ENCODE assay signal across 10 cellular contexts in genomic region chr10:132464256-132465192, GRCh38.
DNase-seq lines count a peak whose midpoint lies in the region; ATAC-seq, FAIRE-seq and TF ChIP-seq lines count a peak whose summit lies in the region.
"Had no signal": no experiment of that assay in that cellular context is flagged by ENCODE, and none has a peak within 500 bp of the region (broad histone marks: within the 10 kb centered on the region; RNA-seq: fewer than 3 reads in every experiment).

No MANE protein-coding gene starts in this region.

- no peaks in the 10 kb centered on the region for H3K9me3 ChIP-seq in mucosa of stomach (ENCODE audit: control insufficient read depth, low read length)
- H3K9me3 ChIP-seq in thoracic aorta = no peaks in the 10 kb centered on the region

- H3K9ac ChIP-seq in mucosa of stomach (ENCODE audit: low read length) = peak overlapping the region; percentile 43

- no peaks in the 10 kb centered on the region for H3K36me3 ChIP-seq in mucosa of stomach (ENCODE audit: control insufficient read depth, insufficient read depth, low read length)
- H3K36me3 ChIP-seq in thoracic aorta = no peaks in the 10 kb centered on the region

- peak in 52 of 56 donors; percentile 26 to 87 (median 76) for DNase-seq in amygdala (lab: John Stamatoyannopoulos, UW)
- peak; percentile 79 to 80 for DNase-seq in frontal cortex (ENCODE audit: low spot score in 2 of 2)
- peak; percentile 58 for DNase-seq in thoracic aorta (ENCODE audit: low spot score)
- no peak for DNase-seq in NOMO-1 treated with dmso at 0.1 percent for 144 hours (lab: John Stamatoyannopoulos, UW; ENCODE audit: unreplicated experiment)
- DNase-seq in UCSD-AML1 (lab: John Stamatoyannopoulos, UW; ENCODE audit: unreplicated experiment) = no peak
- DNase-seq: NCI-H774 had no signal

- H3K4me3 ChIP-seq in mucosa of stomach (ENCODE audit: low read length) (no peak overlapping the region), thoracic aorta (peak overlapping the region; percentile 29)

- H3K27ac ChIP-seq in thoracic aorta = peak overlapping the region; percentile 97 to 100

- H3K27me3 ChIP-seq in mucosa of stomach (ENCODE audit: control insufficient read depth, insufficient read depth, low read length) = peaks cover 6% of the 10 kb centered on the region
- H3K27me3 ChIP-seq in thoracic aorta (replicated peaks; ENCODE audit: insufficient read depth) = no peaks in the 10 kb centered on the region

- no peak for TF ChIP-seq CTCF in thoracic aorta (IDR thresholded peaks at IDR 0.05)

- peaks cover 59% of the 10 kb centered on the region for H3K4me1 ChIP-seq in mucosa of stomach (ENCODE audit: control insufficient read depth, insufficient read depth, low read length)
- H3K4me1 ChIP-seq in thoracic aorta (ENCODE audit: control insufficient read depth in 1 of 2, low read depth in 2 of 2) = peaks cover 32 to 48% of the 10 kb centered on the region in 2 donors

- ATAC-seq in thoracic aorta (ENCODE audit: insufficient number of reproducible peaks, low FRiP score, low read depth) = peak; percentile 66
- no peak for ATAC-seq in GM19351 (IDR thresholded peaks at IDR 0.05; ENCODE audit: unreplicated experiment)
- no peak for ATAC-seq in GM21367 (IDR thresholded peaks at IDR 0.05; ENCODE audit: unreplicated experiment)

- no peak for FAIRE-seq in frontal cortex (lab: Jason Lieb, UNC)
- FAIRE-seq: GM19239 had no signal

Comparison
In these comparisons a context has a peak if more than half of its experiments do, and no peak if none do; other contexts are left out.
1. DNase-seq: peak in amygdala (52 of 56), frontal cortex (2 of 2) and thoracic aorta (single experiment); none in NOMO-1 treated with dmso at 0.1 percent for 144 hours (single experiment) and UCSD-AML1 (single experiment).